15 cellular contexts compared by ENCODE assay signal in genomic region chr19:16248380-16249023, GRCh38.
"Had no signal": no experiment of that assay in that cellular context is flagged by ENCODE, and none has a peak within 500 bp of the region (broad histone marks: within the 10 kb centered on the region; RNA-seq: fewer than 3 reads in every experiment).

No MANE protein-coding gene starts in this region.

- H3K4me3 Mint-ChIP-seq: endodermal cell; nephron; stimulated activated memory B cell treated with anti-CD40 and anti-IgM and Interleukin-4, amounts not matched to agents 10 μg/mL and 1 μg/mL and 100 μg/mL, for 72 hours; type B pancreatic cell had no signal

- H3K36me3 ChIP-seq: gastroesophageal sphincter, heart left ventricle, neural progenitor cell, sigmoid colon, tibial artery had no signal

- H3K79me2 ChIP-seq: parathyroid adenoma had no signal

- H3K27me3 Mint-ChIP-seq: stimulated activated memory B cell treated with anti-CD40 and anti-IgM and Interleukin-4, amounts not matched to agents 10 μg/mL and 1 μg/mL and 100 μg/mL, for 72 hours had no signal

- H3K9me3 ChIP-seq: gastroesophageal sphincter, heart left ventricle, sigmoid colon, testis, tibial artery had no signal

- H3K4me2 ChIP-seq: neural progenitor cell had no signal

- H3K4me1 Mint-ChIP-seq: endodermal cell, neural progenitor cell had no signal

- H3K4me1 ChIP-seq: neural progenitor cell, parathyroid adenoma, testis had no signal

- H3K27ac Mint-ChIP-seq: endodermal cell, neural progenitor cell, progenitor cell of endocrine pancreas had no signal

- H3K27me3 ChIP-seq: dorsolateral prefrontal cortex, gastroesophageal sphincter, heart left ventricle, neural progenitor cell, sigmoid colon, testis, tibial artery had no signal

- H3K4me3 ChIP-seq: dorsolateral prefrontal cortex, gastroesophageal sphincter, heart left ventricle, neural progenitor cell, sigmoid colon, testis, tibial artery had no signal

- H3K9ac ChIP-seq: neural progenitor cell, parathyroid adenoma had no signal

- H3K9me3 Mint-ChIP-seq: endodermal cell; immature natural killer cell; nephron; neural progenitor cell; stimulated activated memory B cell treated with anti-CD40 and anti-IgM and Interleukin-4, amounts not matched to agents 10 μg/mL and 1 μg/mL and 100 μg/mL, for 72 hours; type B pancreatic cell had no signal

- H2AFZ ChIP-seq: neural progenitor cell, parathyroid adenoma had no signal

- H3K27ac ChIP-seq: dorsolateral prefrontal cortex, epithelial cell of prostate, neural progenitor cell, parathyroid adenoma, sigmoid colon, testis, tibial artery had no signal
